11 cellular contexts compared by ENCODE assay signal in the genomic region with DNA sequence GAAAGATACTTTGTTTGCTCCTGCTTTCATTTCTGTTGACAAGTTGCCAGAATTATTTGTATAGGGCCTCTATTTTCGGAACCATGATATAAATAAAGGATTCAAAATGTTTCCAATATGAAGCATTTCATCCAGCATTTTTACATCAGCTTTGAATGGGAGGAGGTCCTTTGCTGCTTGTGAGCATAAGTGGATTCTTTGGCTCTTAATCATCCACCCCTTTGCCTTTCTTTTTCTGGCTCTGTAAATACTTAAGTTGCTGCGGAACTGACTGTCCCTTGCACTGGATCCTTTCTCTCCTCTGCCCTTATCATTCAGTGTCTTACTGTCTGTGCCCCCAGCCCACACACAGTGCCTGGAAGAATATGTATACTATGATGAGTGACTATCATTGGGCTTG.
DNase-seq lines count a peak whose midpoint lies in the region; ATAC-seq and TF ChIP-seq lines count a peak whose summit lies in the region.
"Had no signal": no experiment of that assay in that cellular context is flagged by ENCODE, and none has a peak within 500 bp of the region (broad histone marks: within the 10 kb centered on the region; RNA-seq: fewer than 3 reads in every experiment).

No MANE protein-coding gene starts in this region.

- DNase-seq in Daoy (ENCODE audit: low read depth) (peak; percentile 77), NCI-H446 treated with DMSO at 0.1 percent for 48 hours (lab: John Stamatoyannopoulos, UW) (peak; percentile 14), fibroblast of gingiva (ENCODE audit: low read depth) (peak; percentile 68), pulmonary artery endothelial cell (ENCODE audit: low read depth, low spot score) (peak; percentile 17), suprapubic skin (ENCODE audit: low spot score in 2 of 2) (no peak), adrenal gland (no peak), mucosa of gallbladder (ENCODE audit: low spot score) (no peak)
- no peak for DNase-seq in naive thymus-derived CD8-positive, alpha-beta T cell
- DNase-seq: activated CD8-positive, alpha-beta memory T cell treated with anti-CD3 and anti-CD28 coated beads, Interleukin-2, amount 10 ng/mL, durations not matched to agents 7 days and 5 days; cortex of kidney; NCI-H2029 treated with DMSO at 0.1 percent for 48 hours had no signal

- peaks cover 0 to 2% (median 2%) of the 10 kb centered on the region in 3 donors for H3K36me3 Mint-ChIP-seq in naive thymus-derived CD8-positive, alpha-beta T cell
- H3K36me3 Mint-ChIP-seq: activated CD8-positive, alpha-beta memory T cell treated with anti-CD3 and anti-CD28 coated beads, Interleukin-2, amount 10 ng/mL, durations not matched to agents 7 days and 5 days had no signal

- H3K4me3 Mint-ChIP-seq in naive thymus-derived CD8-positive, alpha-beta T cell: peak overlapping the region in 5 of 10 donors; percentile 7 to 37 (median 9)

- TF ChIP-seq POLR2A in suprapubic skin (IDR thresholded peaks at IDR 0.05) (no peak), adrenal gland (IDR thresholded peaks at IDR 0.05) (no peak)

- no peaks in the 10 kb centered on the region for H3K9me3 ChIP-seq in suprapubic skin
- no peaks in the 10 kb centered on the region for H3K9me3 ChIP-seq in adrenal gland (replicated peaks in 1 of 3)

- 61% methylated on average over 2 of the region's 2 CpGs for WGBS in suprapubic skin
- WGBS in adrenal gland, 4 donors: 69 to 88% (median 79%) methylated on average over 2 of the region's 2 CpGs

- H3K4me1 ChIP-seq in suprapubic skin (no peaks in the 10 kb centered on the region), adrenal gland (replicated peaks in 1 of 2) (peaks cover 0 to 12% of the 10 kb centered on the region in 2 donors)

- H3K27me3 ChIP-seq in suprapubic skin: no peaks in the 10 kb centered on the region
- H3K27me3 ChIP-seq in adrenal gland: no peaks in the 10 kb centered on the region

- peaks cover 24 to 44% (median 33%) of the 10 kb centered on the region in 4 donors for H3K4me1 Mint-ChIP-seq in naive thymus-derived CD8-positive, alpha-beta T cell

- no peaks in the 10 kb centered on the region for H3K36me3 ChIP-seq in suprapubic skin
- no peaks in the 10 kb centered on the region for H3K36me3 ChIP-seq in adrenal gland (replicated peaks in 1 of 2)

- no peaks in the 10 kb centered on the region for H3K27me3 Mint-ChIP-seq in naive thymus-derived CD8-positive, alpha-beta T cell
- H3K27me3 Mint-ChIP-seq: activated CD8-positive, alpha-beta memory T cell treated with anti-CD3 and anti-CD28 coated beads, Interleukin-2, amount 10 ng/mL, durations not matched to agents 7 days and 5 days had no signal

- no peak for ATAC-seq in naive thymus-derived CD8-positive, alpha-beta T cell
- ATAC-seq: activated CD8-positive, alpha-beta memory T cell treated with anti-CD3 and anti-CD28 coated beads, Interleukin-2, amount 10 ng/mL, durations not matched to agents 7 days and 5 days had no signal

- H3K4me3 ChIP-seq in suprapubic skin (no peak overlapping the region), adrenal gland (no peak overlapping the region)

- TF ChIP-seq CTCF in suprapubic skin (IDR thresholded peaks at IDR 0.05) (no peak), adrenal gland (IDR thresholded peaks at IDR 0.05) (no peak)

- H3K9me3 Mint-ChIP-seq in naive thymus-derived CD8-positive, alpha-beta T cell: no peaks in the 10 kb centered on the region

- peak overlapping the region in 3 of 10 donors; percentile 0 to 89 (median 20) for H3K27ac Mint-ChIP-seq in naive thymus-derived CD8-positive, alpha-beta T cell

- no peak for TF ChIP-seq EP300 in suprapubic skin (IDR thresholded peaks at IDR 0.05)

- no peak overlapping the region for H3K27ac ChIP-seq in suprapubic skin
- H3K27ac ChIP-seq in adrenal gland: no peak overlapping the region

- POLR2A ChIA-PET in naive thymus-derived CD8-positive, alpha-beta T cell (lab: Charles Lee): no interaction called here

- intact Hi-C loops in adrenal gland (cut with DNase I): no loop called here

Comparison
In these comparisons a context has a peak if more than half of its experiments do, and no peak if none do; other contexts are left out.
1. DNase-seq: peak in Daoy (single experiment), NCI-H446 treated with DMSO at 0.1 percent for 48 hours (single experiment), fibroblast of gingiva (single experiment) and pulmonary artery endothelial cell (single experiment); none in suprapubic skin (0 of 2), naive thymus-derived CD8-positive, alpha-beta T cell (0 of 10), adrenal gland (0 of 7) and mucosa of gallbladder (single experiment).